1 cellular context compared by ENCODE assay signal in the genomic region with DNA sequence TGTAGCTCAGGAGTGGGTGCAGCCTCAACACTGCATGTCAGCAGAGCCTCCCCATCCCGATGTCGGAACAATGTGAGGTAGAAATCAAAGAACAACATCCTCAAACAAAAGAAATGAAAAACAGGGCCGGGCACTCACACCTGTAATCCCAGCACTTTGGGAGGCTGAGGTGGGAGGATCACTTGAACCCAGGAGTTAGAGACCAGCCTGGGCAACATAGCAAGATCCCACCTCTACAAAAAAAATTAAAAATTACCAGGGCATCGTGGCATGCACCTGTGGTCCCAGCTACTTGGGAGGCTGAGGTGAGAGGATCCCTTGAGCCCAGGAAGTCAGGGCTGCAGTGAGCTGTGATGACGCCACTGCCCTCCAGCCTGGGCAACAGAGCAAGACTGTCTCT. TPM values are rescaled to one million over a fixed set of nuclear protein-coding genes. Genes with fewer than 3 reads are reported as not detected.
"Had no signal": no experiment of that assay in that cellular context is flagged by ENCODE, and none has a peak within 500 bp of the region (broad histone marks: within the 10 kb centered on the region; RNA-seq: fewer than 3 reads in every experiment).

No MANE protein-coding gene starts in this region.

RNA-seq across cellular contexts. Expression of gene GPER1, which starts 55.1 kb away (rescaled TPM):
- total RNA-seq: activated CD8-positive, alpha-beta memory T cell treated with anti-CD3 and anti-CD28 coated beads, Interleukin-2, amount 10 ng/mL, durations not matched to agents 7 days and 5 days had no signal
